In genomic region chr1:151310986-151311385, GRCh38 we compare ENCODE assay signal across 9 cellular contexts. TPM values are rescaled to one million over a fixed set of nuclear protein-coding genes. Genes with fewer than 3 reads are reported as not detected.
DNase-seq lines count a peak whose midpoint lies in the region; ATAC-seq and TF ChIP-seq lines count a peak whose summit lies in the region.
"Had no signal": no experiment of that assay in that cellular context is flagged by ENCODE, and none has a peak within 500 bp of the region (broad histone marks: within the 10 kb centered on the region; RNA-seq: fewer than 3 reads in every experiment).

No MANE protein-coding gene starts in this region.

- H3K4me3 Mint-ChIP-seq in CD14-positive monocyte (peak overlapping the region in 1 of 2 donors; percentile 31), endothelial cell (ENCODE audit: unreplicated experiment) (no peak overlapping the region), osteocyte (ENCODE audit: unreplicated experiment) (no peak overlapping the region)

- H3K36me3 ChIP-seq in PC-3 (ENCODE audit: low read depth, low read length): peaks cover 58% of the 10 kb centered on the region

- peak overlapping the region; percentile 69 for H3K4me2 ChIP-seq in PC-3 (ENCODE audit: low read length)

- H3K36me3 Mint-ChIP-seq in CD14-positive monocyte (peaks cover 90 to 96% of the 10 kb centered on the region in 2 donors), endothelial cell (ENCODE audit: low read depth, unreplicated experiment) (peaks cover 66% of the 10 kb centered on the region), osteocyte (ENCODE audit: unreplicated experiment) (peaks cover 44% of the 10 kb centered on the region)

- intact Hi-C loops in CD14-positive monocyte (cut with micrococcal nuclease): loop anchor here in 1 of 2 donors (2.0 kb wide), 1 partner anchor 16 kb away; the partner anchor contains the start of gene PI4KB
- intact Hi-C loops in PC-3 (cut with micrococcal nuclease): loop anchor here (1.0 kb wide), 2 partner anchors 16 to 29 kb away; partner anchors contain the start of genes PI4KB and ZNF687

- H4K20me1 ChIP-seq in PC-3 (ENCODE audit: low read length): peaks cover 16% of the 10 kb centered on the region

- CTCF ChIA-PET in PC-3 (lab: Charles Lee): interaction anchor here (1.0 to 1.9 kb wide), 4 partner anchors 10 to 30 kb away, joined by 4 to 17 read pairs (median 10); no protein-coding TSS in a partner anchor

- H3K27ac ChIP-seq in PC-3 (ENCODE audit: low read length): peak overlapping the region; percentile 57

- peaks cover 58% of the 10 kb centered on the region for H3K79me2 ChIP-seq in PC-3 (ENCODE audit: low read length)

- peaks cover 24% of the 10 kb centered on the region for H3K4me1 Mint-ChIP-seq in CD14-positive monocyte
- H3K4me1 Mint-ChIP-seq in endothelial cell (ENCODE audit: unreplicated experiment): peaks cover 29% of the 10 kb centered on the region
- H3K4me1 Mint-ChIP-seq in osteocyte (ENCODE audit: unreplicated experiment): peaks cover 59% of the 10 kb centered on the region

- no peak overlapping the region for H3K4me3 ChIP-seq in PC-3 (ENCODE audit: low read length)

- peaks cover 0 to 2% (median 0%) of the 10 kb centered on the region in 3 donors for H3K27me3 Mint-ChIP-seq in CD14-positive monocyte (ENCODE audit: low read depth in 3 of 3)
- peaks cover 2% of the 10 kb centered on the region for H3K27me3 Mint-ChIP-seq in endothelial cell (ENCODE audit: unreplicated experiment)
- H3K27me3 Mint-ChIP-seq in osteocyte (ENCODE audit: unreplicated experiment): no peaks in the 10 kb centered on the region

- no TSS peak for BruUV-seq in PC-3 (replicated peaks; lab: Mats Ljungman, UMichigan)

- H3K9me3 Mint-ChIP-seq in CD14-positive monocyte (peaks cover 0 to 5% (median 0%) of the 10 kb centered on the region in 7 donors), endothelial cell (ENCODE audit: unreplicated experiment) (no peaks in the 10 kb centered on the region), osteocyte (ENCODE audit: unreplicated experiment) (no peaks in the 10 kb centered on the region)

- peaks cover 17% of the 10 kb centered on the region for H3F3A ChIP-seq in PC-3 (ENCODE audit: low read length, unreplicated experiment)

- H3K9me2 ChIP-seq in PC-3 (replicated peaks; ENCODE audit: low read length): no peaks in the 10 kb centered on the region

- H3K9me3 ChIP-seq in PC-3 (ENCODE audit: low read length): no peaks in the 10 kb centered on the region

- no peak for DNase-seq in CD14-positive monocyte (ENCODE audit: low spot score)
- DNase-seq in PC-3: no peak
- DNase-seq in endothelial cell (ENCODE audit: low spot score): no peak
- no peak for DNase-seq in osteocyte (ENCODE audit: extremely low spot score, unreplicated experiment)
- no peak for DNase-seq in HuH-7 (ENCODE audit: low spot score)
- DNase-seq in pons (ENCODE audit: low spot score): no peak
- DNase-seq in HK-2 (ENCODE audit: unreplicated experiment): no peak
- DNase-seq: NCI-H446 treated with DMSO at 0.1 percent for 48 hours had no signal

- POLR2A ChIA-PET in PC-3 (lab: Charles Lee; ENCODE audit: unreplicated experiment): interaction anchor here (0.6 to 0.8 kb wide), 2 partner anchors 14 to 57 kb away, joined by 5 to 27 read pairs; partner anchors contain the start of gene PSMD4

- H2AFZ ChIP-seq in PC-3 (ENCODE audit: low read length): no peak overlapping the region

- TF ChIP-seq CTCF in CD14-positive monocyte (IDR thresholded peaks at IDR 0.05): no peak
- no peak for TF ChIP-seq CTCF in PC-3 (conservative IDR thresholded peaks at IDR 0.05; ENCODE audit: low read depth, low read length)
- no peak for TF ChIP-seq CTCF in endothelial cell (IDR thresholded peaks at IDR 0.05; ENCODE audit: unreplicated experiment)
- no peak for TF ChIP-seq CTCF in osteocyte (IDR thresholded peaks at IDR 0.05)

- H3K27me3 ChIP-seq in PC-3 (ENCODE audit: low read length): no peaks in the 10 kb centered on the region

- peak overlapping the region; percentile 88 to 99 (median 97) for H3K27ac Mint-ChIP-seq in CD14-positive monocyte
- peak overlapping the region; percentile 15 for H3K27ac Mint-ChIP-seq in endothelial cell (ENCODE audit: unreplicated experiment)
- peak overlapping the region; percentile 89 for H3K27ac Mint-ChIP-seq in osteocyte (ENCODE audit: unreplicated experiment)

- ATAC-seq in PC-3 (no peak), HG03108 (IDR thresholded peaks at IDR 0.05; ENCODE audit: unreplicated experiment) (no peak)

- peaks cover 51% of the 10 kb centered on the region for H3K4me1 ChIP-seq in PC-3 (ENCODE audit: insufficient read depth, low read length)

- no peak overlapping the region for H3K9ac ChIP-seq in PC-3 (ENCODE audit: low read length)

RNA-seq across cellular contexts. Expression of gene PI4KB, which starts 16.2 kb away (rescaled TPM):
- polyA plus RNA-seq in CD14-positive monocyte: 10 to 100 TPM; 37.8 to 50.3 TPM
- total RNA-seq in PC-3 (2014; rRNA removed): 75.6 and 99.5 TPM in 2 replicates
- total RNA-seq in endothelial cell (ENCODE audit: unreplicated experiment): 50.3 TPM
- 66.9 and 74.1 TPM in 2 replicates for total RNA-seq in osteocyte

RNA-seq across cellular contexts. Expression of gene ZNF687, which starts 28.9 kb away (rescaled TPM):
- polyA plus RNA-seq in CD14-positive monocyte: 1 to 10 TPM; 1.3 to 1.8 TPM
- 24.6 and 30.3 TPM in 2 replicates for total RNA-seq in PC-3 (2014; rRNA removed)
- 29.9 TPM for total RNA-seq in endothelial cell (ENCODE audit: unreplicated experiment)
- 23.7 and 25.9 TPM in 2 replicates for total RNA-seq in osteocyte

RNA-seq across cellular contexts. Expression of gene RFX5, which starts 36.1 kb away (rescaled TPM):
- 10 to 100 TPM; 39.3 to 43.5 TPM for polyA plus RNA-seq in CD14-positive monocyte
- total RNA-seq in PC-3 (2014; rRNA removed): 34.1 and 41.0 TPM in 2 replicates
- 51.6 TPM for total RNA-seq in endothelial cell (ENCODE audit: unreplicated experiment)
- 36.7 and 37.9 TPM in 2 replicates for total RNA-seq in osteocyte

RNA-seq across cellular contexts. Expression of gene PSMD4, which starts 56.5 kb away (rescaled TPM):
- polyA plus RNA-seq in CD14-positive monocyte: 100 to 1,000 TPM; 252 to 266 TPM
- total RNA-seq in PC-3 (2014; rRNA removed) (404 and 469 TPM in 2 replicates), endothelial cell (ENCODE audit: unreplicated experiment) (186 TPM), osteocyte (133 and 150 TPM in 2 replicates)

Comparison
In these comparisons a context has a peak if more than half of its experiments do, and no peak if none do; other contexts are left out.
1. H3K27ac Mint-ChIP-seq: peak in every context shown above with its lines; median percentile 97 in CD14-positive monocyte; 89 in osteocyte; 15 in endothelial cell.